8 cellular contexts compared by ENCODE assay signal in the genomic region with DNA sequence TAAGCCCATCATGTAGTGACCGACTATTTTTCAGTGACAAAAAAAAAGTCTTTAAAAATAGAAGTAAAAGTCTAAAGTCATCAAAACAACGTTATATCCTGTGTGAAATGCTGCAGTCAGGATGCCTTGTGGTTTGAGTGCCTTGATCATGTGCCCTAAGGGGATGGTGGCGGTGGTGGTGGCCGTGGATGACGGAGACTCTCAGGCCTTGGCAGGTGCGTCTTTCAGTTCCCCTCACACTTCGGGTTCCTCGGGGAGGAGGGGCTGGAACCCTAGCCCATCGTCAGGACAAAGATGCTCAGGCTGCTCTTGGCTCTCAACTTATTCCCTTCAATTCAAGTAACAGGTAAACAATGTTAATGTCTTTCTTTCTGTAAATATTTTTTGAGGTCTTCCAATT.
A peak's percentile ranks its signal among the peaks of the same experiment; 100 is the strongest.
DNase-seq lines count a peak whose midpoint lies in the region; ATAC-seq lines count a peak whose summit lies in the region.

A gene (plus strand): TSS at position 237 of the 400 bp plus-strand sequence. CDS start 58 bp downstream, at position 295.

- DNase-seq in activated CD4-positive, CD25-positive, alpha-beta regulatory T cell (lab: John Stamatoyannopoulos, UW), result peak; percentile 50 to 72 (median 66)
- DNase-seq in effector CD4-positive, alpha-beta T cell, result peak; percentile 82
- DNase-seq in stimulated activated CD8-positive, alpha-beta memory T cell treated with anti-CD3 and anti-CD28 coated beads, Interleukin-15, amount 100 ng/mL, for 48 hours (ENCODE audit: low read depth in 2 of 2), result peak; percentile 80 to 84
- DNase-seq in DMS153 (lab: John Stamatoyannopoulos, UW), result no peak
- DNase-seq in epidermal melanocyte (ENCODE audit: insufficient read length, low spot score), result no peak
- no peak for DNase-seq in NCI-H446 treated with DMSO at 0.1 percent for 48 hours (lab: John Stamatoyannopoulos, UW)

- peak; percentile 91 for ATAC-seq in GM18520 (IDR thresholded peaks at IDR 0.05; ENCODE audit: unreplicated experiment)
- ATAC-seq in HG02981 (IDR thresholded peaks at IDR 0.05; ENCODE audit: unreplicated experiment), result peak; percentile 98

Comparison
In these comparisons a context has a peak if more than half of its experiments do, and no peak if none do; other contexts are left out.
1. DNase-seq: peak in activated CD4-positive, CD25-positive, alpha-beta regulatory T cell (4 of 4), effector CD4-positive, alpha-beta T cell (single experiment) and stimulated activated CD8-positive, alpha-beta memory T cell treated with anti-CD3 and anti-CD28 coated beads, Interleukin-15, amount 100 ng/mL, for 48 hours (2 of 2); none in DMS153 (single experiment), epidermal melanocyte (single experiment) and NCI-H446 treated with DMSO at 0.1 percent for 48 hours (single experiment).